Comparison of ENCODE assay signal across 14 cellular contexts in the genomic region with DNA sequence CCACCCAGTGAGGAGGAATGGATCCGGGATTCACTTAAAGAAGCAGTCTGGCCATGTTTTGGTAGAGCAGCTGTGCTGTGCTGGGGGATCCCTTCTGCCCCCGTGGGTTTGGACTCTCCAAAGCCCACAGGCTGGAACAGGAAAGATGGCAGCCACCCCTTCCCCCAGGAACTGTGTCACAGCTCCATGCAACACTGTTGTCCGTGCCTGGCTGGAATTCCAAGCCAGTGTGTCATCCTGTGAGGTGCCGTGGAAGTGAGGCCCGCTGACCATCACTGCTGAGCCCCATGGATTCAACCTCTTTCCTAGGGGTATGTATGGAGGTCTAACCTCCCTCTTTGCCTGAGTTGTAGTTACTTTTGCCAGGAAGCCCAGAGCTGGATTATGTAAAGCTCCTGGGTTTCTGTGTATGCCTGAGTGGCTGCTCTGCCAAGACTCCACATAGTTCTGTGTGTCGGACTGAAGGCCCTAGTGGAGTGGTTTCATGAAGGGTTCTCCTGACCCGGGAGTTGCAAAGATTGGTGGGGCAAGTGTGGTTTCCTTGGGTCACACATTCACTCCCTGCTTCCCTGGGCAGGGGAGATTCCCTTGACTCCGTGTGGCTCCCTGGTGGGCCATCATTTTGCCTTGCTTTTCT. TPM values are rescaled to one million over a fixed set of nuclear protein-coding genes. Genes with fewer than 3 reads are reported as not detected.
DNase-seq lines count a peak whose midpoint lies in the region; ATAC-seq, FAIRE-seq and TF ChIP-seq lines count a peak whose summit lies in the region.
"Had no signal": no experiment of that assay in that cellular context is flagged by ENCODE, and none has a peak within 500 bp of the region (broad histone marks: within the 10 kb centered on the region; RNA-seq: fewer than 3 reads in every experiment).

No MANE protein-coding gene starts in this region.

- H2BK120ac ChIP-seq in mesenchymal stem cell (ENCODE audit: low read depth, low read length), result no peak overlapping the region

- H3K14ac ChIP-seq in mesenchymal stem cell (ENCODE audit: low read length in 2 of 2), result no peak overlapping the region

- no peak for ATAC-seq in HG02970 (IDR thresholded peaks at IDR 0.05; ENCODE audit: low FRiP score, unreplicated experiment)

- no peak overlapping the region for H3K4me2 ChIP-seq in endothelial cell of umbilical vein (ENCODE audit: insufficient read depth, low read length)
- no peak overlapping the region for H3K4me2 ChIP-seq in mesenchymal stem cell (ENCODE audit: low read length, poor library complexity, severe bottlenecking)
- H3K4me2 ChIP-seq: BLaER1 had no signal

- no peaks in the 10 kb centered on the region for H3K27me3 ChIP-seq in endothelial cell of umbilical vein (ENCODE audit: control insufficient read depth in 2 of 2, insufficient read depth in 2 of 2, low read length in 2 of 2)
- H3K27me3 ChIP-seq in mesenchymal stem cell (ENCODE audit: control insufficient read depth in 1 of 2, insufficient read depth in 1 of 2, low read length in 2 of 2), result no peaks in the 10 kb centered on the region
- H3K27me3 ChIP-seq in transverse colon, result no peaks in the 10 kb centered on the region
- H3K27me3 ChIP-seq: BLaER1, uterus had no signal

- no peaks in the 10 kb centered on the region for H3K9me3 ChIP-seq in endothelial cell of umbilical vein (replicated peaks; ENCODE audit: control insufficient read depth, insufficient read depth, low read length)
- H3K9me3 ChIP-seq in mesenchymal stem cell (ENCODE audit: control insufficient read depth, low read length), result no peaks in the 10 kb centered on the region
- no peaks in the 10 kb centered on the region for H3K9me3 ChIP-seq in transverse colon
- H3K9me3 ChIP-seq: uterus had no signal

- H3K9me1 ChIP-seq in endothelial cell of umbilical vein (replicated peaks; ENCODE audit: control insufficient read depth, extremely low read depth, insufficient read depth, low read length), result no peaks in the 10 kb centered on the region

- H2BK15ac ChIP-seq in mesenchymal stem cell (ENCODE audit: low read depth, poor library complexity, severe bottlenecking), result no peak overlapping the region

- H2AK5ac ChIP-seq in mesenchymal stem cell (ENCODE audit: low read length, severe bottlenecking), result no peak overlapping the region

- no peak overlapping the region for H3K23ac ChIP-seq in mesenchymal stem cell (ENCODE audit: low read length in 2 of 2)

- dilution Hi-C loops in endothelial cell of umbilical vein (cut with MboI; ENCODE audit: extremely low pct_ligation_motif_present, low sequenced_read_pairs), result no loop called here

- H2BK12ac ChIP-seq in mesenchymal stem cell (ENCODE audit: low read length in 2 of 2), result peak overlapping the region; percentile 1 to 37

- intact Hi-C loops in endothelial cell of umbilical vein (cut with micrococcal nuclease) (no loop called here), transverse colon (cut with DNase I; ENCODE audit: low total_unique reads) (no loop called here)

- FAIRE-seq in endothelial cell of umbilical vein (lab: Jason Lieb, UNC), result no peak

- TF ChIP-seq CTCF in endothelial cell of umbilical vein (IDR thresholded peaks at IDR 0.05; ENCODE audit: extremely low read depth in 1 of 2, insufficient read depth in 1 of 2, low read depth in 1 of 2, low read length in 2 of 2) (no peak), transverse colon (IDR thresholded peaks at IDR 0.05) (no peak)

- H3K79me1 ChIP-seq in mesenchymal stem cell (replicated peaks; ENCODE audit: low read length, poor library complexity, severe bottlenecking), result peaks cover 17% of the 10 kb centered on the region

- H3K27ac ChIP-seq in endothelial cell of umbilical vein (ENCODE audit: insufficient read depth, low read depth, low read length) (peak overlapping the region; percentile 12), mesenchymal stem cell (ENCODE audit: low read length, poor library complexity, severe bottlenecking) (no peak overlapping the region), transverse colon (no peak overlapping the region)
- H3K27ac ChIP-seq: BLaER1, uterus had no signal

- BruUV-seq in endothelial cell of umbilical vein (replicated peaks; lab: Mats Ljungman, UMichigan), result no TSS peak

- peak overlapping the region; percentile 2 to 61 for H3K18ac ChIP-seq in mesenchymal stem cell (ENCODE audit: low read depth in 1 of 2, low read length in 2 of 2)

- H3K4me3 ChIP-seq in endothelial cell of umbilical vein (replicated peaks in 1 of 3; ENCODE audit: insufficient read depth in 1 of 3, low read depth in 1 of 3, low read length in 3 of 3), result no peak overlapping the region
- no peak overlapping the region for H3K4me3 ChIP-seq in mesenchymal stem cell (ENCODE audit: insufficient read depth in 1 of 2, low read depth in 1 of 2, low read length in 2 of 2)
- H3K4me3 ChIP-seq in transverse colon, result no peak overlapping the region
- H3K4me3 ChIP-seq: BLaER1, uterus had no signal

- H4K20me1 ChIP-seq in endothelial cell of umbilical vein (replicated peaks; ENCODE audit: control insufficient read depth, extremely low read depth, insufficient read depth, low read length), result no peaks in the 10 kb centered on the region
- H4K20me1 ChIP-seq: BLaER1 had no signal

- peak overlapping the region in 1 of 2 experiments; percentile 1 for H3K4ac ChIP-seq in mesenchymal stem cell (ENCODE audit: low read depth in 1 of 2, low read length in 2 of 2)

- in situ Hi-C loops in transverse colon (cut with MboI; ENCODE audit: low pct_ligation_motif_present in 1 of 4, low pct_unique_long_range_greater_than_20kb in 1 of 4, low sequenced_read_pairs in 3 of 4), result no loop called here

- WGBS in mesenchymal stem cell, result 42% methylated on average over 8 of the region's 8 CpGs
- WGBS in transverse colon (ENCODE audit: low coverage in 1 of 2), 2 donors, result 82 to 100% methylated on average over 1 to 8 of the region's 8 CpGs

- H4K8ac ChIP-seq in mesenchymal stem cell (ENCODE audit: low read length), result peak overlapping the region; percentile 33

- H3K4me1 ChIP-seq in endothelial cell of umbilical vein (ENCODE audit: control insufficient read depth, extremely low read depth, insufficient read depth, low read length) (peaks cover 2% of the 10 kb centered on the region), mesenchymal stem cell (ENCODE audit: control insufficient read depth, insufficient read depth, low read depth, low read length) (peaks cover 11% of the 10 kb centered on the region), transverse colon (peaks cover 0 to under 1% (median 0%) of the 10 kb centered on the region in 4 donors)
- H3K4me1 ChIP-seq: uterus had no signal

- no peak overlapping the region for H2BK5ac ChIP-seq in mesenchymal stem cell (ENCODE audit: low read depth, low read length, poor library complexity, severe bottlenecking)

- DNase-seq in AG08395 (ENCODE audit: low spot score) (peak; percentile 62), NCI-H226 (peak; percentile 68), endothelial cell of umbilical vein (ENCODE audit: low read depth, low spot score) (no peak), mesenchymal stem cell (peak; percentile 80), transverse colon (no peak), GDM1 (lab: John Stamatoyannopoulos, UW) (no peak)
- DNase-seq in activated CD8-positive, alpha-beta memory T cell treated with anti-CD3 and anti-CD28 coated beads, Interleukin-2, amount 50 U/mL, for 48 hours, result no peak
- DNase-seq: amygdala; foreskin melanocyte; NCI-H345; stimulated activated CD4-positive, alpha-beta T cell treated with anti-CD3 and anti-CD28 coated beads, Interleukin-2, amount 100 ng/mL, for 24 hours; uterus had no signal

- peaks cover 4% of the 10 kb centered on the region for H3K79me2 ChIP-seq in endothelial cell of umbilical vein (ENCODE audit: control insufficient read depth, insufficient read depth, low read length)

- H3K36me3 ChIP-seq in endothelial cell of umbilical vein (ENCODE audit: control insufficient read depth in 2 of 2, extremely low read depth in 1 of 2, insufficient read depth in 2 of 2, low read length in 2 of 2), result no peaks in the 10 kb centered on the region
- H3K36me3 ChIP-seq in mesenchymal stem cell (ENCODE audit: control insufficient read depth in 1 of 2, insufficient read depth in 2 of 2, low read depth in 1 of 2, low read length in 2 of 2), result no peaks in the 10 kb centered on the region
- no peaks in the 10 kb centered on the region for H3K36me3 ChIP-seq in transverse colon
- H3K36me3 ChIP-seq: BLaER1, uterus had no signal

- no peak overlapping the region for H3K9ac ChIP-seq in endothelial cell of umbilical vein (replicated peaks; ENCODE audit: extremely low read depth, insufficient read depth, low read length)
- no peak overlapping the region for H3K9ac ChIP-seq in mesenchymal stem cell (ENCODE audit: low read length)
- H3K9ac ChIP-seq: BLaER1 had no signal

- no peak for TF ChIP-seq POLR2A in endothelial cell of umbilical vein (IDR thresholded peaks at IDR 0.05; ENCODE audit: low read depth, low read length)
- no peak for TF ChIP-seq POLR2A in transverse colon (IDR thresholded peaks at IDR 0.05)

- H2AFZ ChIP-seq in endothelial cell of umbilical vein (ENCODE audit: low read depth, low read length) (peak overlapping the region; percentile 23), mesenchymal stem cell (ENCODE audit: low read depth, low read length) (peak overlapping the region; percentile 6)

- no peak for TF ChIP-seq EP300 in transverse colon (IDR thresholded peaks at IDR 0.05; ENCODE audit: low read depth)

- CTCF ChIA-PET in endothelial cell of umbilical vein (lab: Charles Lee), result interaction anchor here (1.5 kb wide), 1 partner anchor 22 kb away, joined by 4 read pairs; no protein-coding TSS in a partner anchor

- H4K91ac ChIP-seq in mesenchymal stem cell (ENCODE audit: low read length), result peak overlapping the region; percentile 40

- POLR2A ChIA-PET in endothelial cell of umbilical vein (lab: Charles Lee), result no interaction called here

TF ChIP-seq in endothelial cell of umbilical vein, 7 proteins besides CTCF, POLR2A, EP300 and RAD21:
- TF ChIP-seq FOS (IDR thresholded peaks at IDR 0.05; ENCODE audit: borderline replicate concordance, insufficient read depth, low read length), result peak; percentile 14
- TF ChIP-seq POLR2AphosphoS5 (IDR thresholded peaks at IDR 0.05; ENCODE audit: insufficient read depth, low read depth, low read length), result no peak
TF ChIP-seq in endothelial cell of umbilical vein: peak in this region for 1.

RNA-seq across cellular contexts. Expression of gene PCGF5, which starts 35.1 kb away (rescaled TPM):
- 26.0 and 29.8 TPM in 2 replicates for total RNA-seq in endothelial cell of umbilical vein
- 23.7 and 25.0 TPM in 2 replicates for polyA plus RNA-seq in endothelial cell of umbilical vein
- polyA plus RNA-seq in endothelial cell of umbilical vein (2011; cell fraction: cytosol; rRNA removed), result 26.2 and 27.4 TPM in 2 replicates
- 14.7 and 16.2 TPM in 2 replicates for polyA plus RNA-seq in endothelial cell of umbilical vein (2011; cell fraction: nucleus; rRNA removed)
- 25.5 and 35.1 TPM in 2 replicates for polyA plus RNA-seq in endothelial cell of umbilical vein (2012)
- polyA minus RNA-seq in endothelial cell of umbilical vein, result 30.7 and 31.6 TPM in 2 replicates
- polyA minus RNA-seq in endothelial cell of umbilical vein (2011; cell fraction: cytosol; rRNA and poly(A)+ RNA removed), result 20.4 TPM
- 42.5 and 57.9 TPM in 2 replicates for polyA minus RNA-seq in endothelial cell of umbilical vein (2011; cell fraction: nucleus; rRNA and poly(A)+ RNA removed)
- 33.6 TPM for polyA plus RNA-seq in mesenchymal stem cell (2013, experiment 1 of 2)
- 33.7 TPM for polyA plus RNA-seq in mesenchymal stem cell (2013, experiment 2 of 2)
- 10 to 100 TPM; 26.3 to 94.1 (median 57.0) TPM for total RNA-seq in transverse colon

Comparison
In these comparisons a context has a peak if more than half of its experiments do, and no peak if none do; other contexts are left out.
1. DNase-seq: peak in AG08395 (single experiment), NCI-H226 (single experiment) and mesenchymal stem cell (single experiment); none in endothelial cell of umbilical vein (single experiment), transverse colon (single experiment), activated CD8-positive, alpha-beta memory T cell treated with anti-CD3 and anti-CD28 coated beads, Interleukin-2, amount 50 U/mL, for 48 hours (single experiment) and GDM1 (single experiment).